In genomic region chr6:137334094-137334493, GRCh38 we compare ENCODE assay signal across 24 cellular contexts.
"Had no signal": no experiment of that assay in that cellular context is flagged by ENCODE, and none has a peak within 500 bp of the region (broad histone marks: within the 10 kb centered on the region; RNA-seq: fewer than 3 reads in every experiment).

No MANE protein-coding gene starts in this region.

- ATAC-seq: HepG2, SK-N-SH treated with all-trans-retinoic acid at 6 μM for 48 hours had no signal

- H3K4me1 ChIP-seq: SJCRH30 had no signal

- H3K27me3 ChIP-seq: MG63 had no signal

- H3K27ac ChIP-seq: SJCRH30 had no signal

- DNase-seq: IMR-90, Karpas-422, KG1, MG63, NCI-H1092, NCI-H1105 treated with DMSO at 0.1 percent for 48 hours, NCI-H1417 treated with DMSO at 0.1 percent for 48 hours, NCI-H146, NCI-H1694 treated with DMSO at 0.1 percent for 48 hours, NCI-H1930, NCI-H2081 treated with DMSO at 0.1 percent for 48 hours, NCI-H2171, NCI-H226, NCI-H446, NCI-H510A, NCI-H524 treated with DMSO at 0.1 percent for 48 hours, NCI-H69, NCI-H774, RPMI8226, SHP77 treated with DMSO at 0.1 percent for 48 hours, SJCRH30 had no signal

- H3K9me3 ChIP-seq: MG63, SJCRH30 had no signal

- FAIRE-seq: HepG2, RCC 7860 had no signal

- H3K36me3 ChIP-seq: MG63, SJCRH30 had no signal

- H3K4me3 ChIP-seq: MG63, SJCRH30 had no signal
